In genomic region chr10:112680586-112680985, GRCh38 we compare ENCODE assay signal across 15 cellular contexts.
DNase-seq lines count a peak whose midpoint lies in the region; FAIRE-seq and TF ChIP-seq lines count a peak whose summit lies in the region.
"Had no signal": no experiment of that assay in that cellular context is flagged by ENCODE, and none has a peak within 500 bp of the region (broad histone marks: within the 10 kb centered on the region; RNA-seq: fewer than 3 reads in every experiment).

No MANE protein-coding gene starts in this region.

- TF ChIP-seq RAD21 in H1 (IDR thresholded peaks at IDR 0.05 in 1 of 2, conservative IDR thresholded peaks at IDR 0.05 in 1 of 2; ENCODE audit: low read depth in 2 of 2, low read length in 2 of 2) = no peak

- WGBS in H1 (ENCODE audit: extremely low coverage in 1 of 2, insufficient coverage in 1 of 2, insufficient read length in 1 of 2, insufficient replicate concordance in 2 of 2, low coverage in 1 of 2, low lambda C conversion rate in 2 of 2, missing lambda C conversion rate in 1 of 2), 2 experiments = 95% methylated on average over 1 of the region's 1 CpG; no CpG with 5 or more reads in 1 of the 2 experiments
- WGBS in mesendoderm (ENCODE audit: extremely low coverage, insufficient coverage, low lambda C conversion rate) = no CpG with 5 or more reads among the region's 1 CpG

- H4K91ac ChIP-seq in H1 (replicated peaks; ENCODE audit: insufficient read length, low read length) = peak overlapping the region; percentile 11

- H2AFZ ChIP-seq in H1 (ENCODE audit: low read length) = no peak overlapping the region

- no peak for FAIRE-seq in H1 (lab: Jason Lieb, UNC)
- FAIRE-seq: GM12891, GM18507 had no signal

- TF ChIP-seq EP300 in H1 (IDR thresholded peaks at IDR 0.05; ENCODE audit: borderline replicate concordance in 1 of 2, low read depth in 2 of 2, low read length in 2 of 2) = no peak

- H4K20me1 ChIP-seq in H1 (replicated peaks in 1 of 2; ENCODE audit: control insufficient read depth in 1 of 2, insufficient read depth in 2 of 2, low read length in 2 of 2) = no peaks in the 10 kb centered on the region

- H2BK120ac ChIP-seq in H1 (replicated peaks; ENCODE audit: low read depth, low read length) (peak overlapping the region; percentile 24), mesendoderm (ENCODE audit: low read depth, low read length) (no peak overlapping the region)

- H3K79me2 ChIP-seq in H1 (ENCODE audit: control insufficient read depth in 1 of 2, insufficient read depth in 2 of 2, low read length in 2 of 2) (no peaks in the 10 kb centered on the region), mesendoderm (ENCODE audit: control insufficient read depth, insufficient read depth, low read length) (no peaks in the 10 kb centered on the region)

- H3K27ac ChIP-seq in HUES48 (ENCODE audit: low read depth, low read length) = no peak overlapping the region
- H3K27ac ChIP-seq in H1 (ENCODE audit: low read depth, low read length) = no peak overlapping the region
- no peak overlapping the region for H3K27ac ChIP-seq in mesendoderm (ENCODE audit: low read depth, low read length)

- H3K4me3 ChIP-seq in HUES48 (ENCODE audit: low read depth, low read length) (no peak overlapping the region), H1 (ENCODE audit: extremely low read depth in 1 of 4, insufficient read depth in 2 of 4, low read depth in 3 of 4, low read length in 4 of 4) (no peak overlapping the region), mesendoderm (ENCODE audit: low read length) (no peak overlapping the region)

- H3K9ac ChIP-seq in HUES48 (ENCODE audit: low read depth, low read length) = peak overlapping the region; percentile 37; the same call in 1 of the 2 replicates
- no peak overlapping the region for H3K9ac ChIP-seq in H1 (replicated peaks in 1 of 4; ENCODE audit: extremely low read depth in 1 of 4, low read depth in 3 of 4, low read length in 3 of 4)
- H3K9ac ChIP-seq in mesendoderm (ENCODE audit: low read length) = no peak overlapping the region

- no peaks in the 10 kb centered on the region for H3K27me3 Mint-ChIP-seq in activated naive CD4-positive, alpha-beta T cell treated with anti-CD3 and anti-CD28 coated beads for 36 hours (ENCODE audit: low read depth)

- H2BK15ac ChIP-seq in H1 (ENCODE audit: low read length) (no peak overlapping the region), mesendoderm (replicated peaks; ENCODE audit: low read depth) (no peak overlapping the region)

- H3K9me3 ChIP-seq in HUES48 (ENCODE audit: control insufficient read depth, insufficient read depth, low read length) (no peaks in the 10 kb centered on the region), H1 (ENCODE audit: insufficient read depth in 2 of 2, low read depth in 1 of 2, low read length in 1 of 2) (no peaks in the 10 kb centered on the region)
- H3K9me3 ChIP-seq: Caco-2 had no signal

- H3K9me3 Mint-ChIP-seq in activated naive CD4-positive, alpha-beta T cell treated with anti-CD3 and anti-CD28 coated beads for 36 hours = no peaks in the 10 kb centered on the region
- H3K9me3 Mint-ChIP-seq: CD8-positive, alpha-beta T cell; H9 had no signal

- H4K8ac ChIP-seq in H1 (ENCODE audit: extremely low read depth, insufficient read depth, low read length) = no peak overlapping the region
- H4K8ac ChIP-seq in mesendoderm (ENCODE audit: low read depth, low read length) = no peak overlapping the region

- CTCF ChIA-PET in H1 (lab: Charles Lee; ENCODE audit: partially characterized antibody) = interaction anchor here (0.8 to 1.5 kb wide), 4 partner anchors 15 to 621 kb away, joined by 3 to 4 read pairs (median 4); no protein-coding TSS in a partner anchor
- CTCF ChIA-PET in activated naive CD4-positive, alpha-beta T cell treated with anti-CD3 and anti-CD28 coated beads for 36 hours (lab: Charles Lee) = no interaction called here

- intact Hi-C loops in activated naive CD4-positive, alpha-beta T cell treated with anti-CD3 and anti-CD28 coated beads for 36 hours (cut with micrococcal nuclease) = no loop called here

- H3K36me3 ChIP-seq in HUES48 (ENCODE audit: control insufficient read depth, insufficient read depth, low read length) (no peaks in the 10 kb centered on the region), H1 (ENCODE audit: control insufficient read depth in 2 of 4, insufficient read depth in 4 of 4, low read length in 3 of 4) (no peaks in the 10 kb centered on the region; a peak in 1 of 8 replicates), mesendoderm (ENCODE audit: control insufficient read depth, insufficient read depth, low read length) (no peaks in the 10 kb centered on the region)

- TF ChIP-seq CTCF in H1 (IDR thresholded peaks at IDR 0.05; ENCODE audit: control extremely low read depth in 1 of 3, insufficient read depth in 1 of 3, low read depth in 1 of 3, low read length in 3 of 3) (no peak), GM10266 (IDR thresholded peaks at IDR 0.05; ENCODE audit: control insufficient read depth, insufficient read depth, low read depth, missing control alignments) (no peak)

- DNase-seq in H1 (ENCODE audit: low read depth in 1 of 2, low spot score in 2 of 2) (no peak), mesendoderm (peak; percentile 82), GM10266 (ENCODE audit: extremely low spot score) (no peak), retina (no peak)
- no peak for DNase-seq in activated naive CD4-positive, alpha-beta T cell treated with anti-CD3 and anti-CD28 coated beads for 36 hours
- DNase-seq: C1 segment of cervical spinal cord; Caco-2; CD8-positive, alpha-beta T cell; DMS153; EL; GDM1; H9 had no signal

- no peak overlapping the region for H3K27ac Mint-ChIP-seq in activated naive CD4-positive, alpha-beta T cell treated with anti-CD3 and anti-CD28 coated beads for 36 hours
- H3K27ac Mint-ChIP-seq: CD8-positive, alpha-beta T cell had no signal

- peak overlapping the region; percentile 62; the same call in 1 of the 2 replicates for H2BK20ac ChIP-seq in H1 (ENCODE audit: low read length)

- no peak overlapping the region for H3K4me2 ChIP-seq in H1 (ENCODE audit: insufficient read depth in 1 of 2, low read depth in 2 of 2, low read length in 2 of 2)
- H3K4me2 ChIP-seq in mesendoderm (ENCODE audit: low read length) = no peak overlapping the region

- H3K4me1 ChIP-seq in HUES48 (ENCODE audit: control insufficient read depth, insufficient read depth, low read length) (peaks cover 35% of the 10 kb centered on the region), H1 (replicated peaks in 1 of 4; ENCODE audit: control insufficient read depth in 3 of 4, insufficient read depth in 4 of 4, low read length in 3 of 4) (peaks cover 3 to 13% (median 7%) of the 10 kb centered on the region in 4 experiments; a peak in 5 of 7 replicates), mesendoderm (ENCODE audit: control insufficient read depth, low read depth, low read length) (peaks cover 5% of the 10 kb centered on the region)

- peaks cover 10% of the 10 kb centered on the region for H3K36me3 Mint-ChIP-seq in activated naive CD4-positive, alpha-beta T cell treated with anti-CD3 and anti-CD28 coated beads for 36 hours (ENCODE audit: low read depth)

- H3K4me3 Mint-ChIP-seq in activated naive CD4-positive, alpha-beta T cell treated with anti-CD3 and anti-CD28 coated beads for 36 hours = no peak overlapping the region
- H3K4me3 Mint-ChIP-seq: CD8-positive, alpha-beta T cell; H9 had no signal

- H3K18ac ChIP-seq in H1 (ENCODE audit: extremely low read depth, low read length) = no peak overlapping the region
- no peak overlapping the region for H3K18ac ChIP-seq in mesendoderm (ENCODE audit: low read length)

- H2BK5ac ChIP-seq in H1 (ENCODE audit: low read depth, low read length) (peak overlapping the region; percentile 88; the same call in 1 of the 2 replicates), mesendoderm (ENCODE audit: low read length) (no peak overlapping the region)

- H3K27me3 ChIP-seq in HUES48 (ENCODE audit: control insufficient read depth, insufficient read depth, low read length) = no peaks in the 10 kb centered on the region
- H3K27me3 ChIP-seq in H1 (replicated peaks in 1 of 4; ENCODE audit: control insufficient read depth in 3 of 4, extremely low read depth in 1 of 4, insufficient read depth in 3 of 4, low read length in 3 of 4) = no peaks in the 10 kb centered on the region
- no peaks in the 10 kb centered on the region for H3K27me3 ChIP-seq in mesendoderm (ENCODE audit: insufficient read depth, low read length, poor library complexity)

- H3K79me1 ChIP-seq in H1 (ENCODE audit: low read depth, low read length) = no peaks in the 10 kb centered on the region
- H3K79me1 ChIP-seq in mesendoderm (ENCODE audit: low read length) = no peaks in the 10 kb centered on the region

- H2AK5ac ChIP-seq in H1 (ENCODE audit: low read depth, low read length) = 0 out of 2 replicates have a peak overlapping the region, but pooled peaks have one; percentile 41
- H2AK5ac ChIP-seq in mesendoderm (ENCODE audit: low read length) = no peak overlapping the region

- H3K56ac ChIP-seq in H1 (replicated peaks; ENCODE audit: insufficient read length, low read depth, low read length) (no peak overlapping the region), mesendoderm (ENCODE audit: low read length) (no peak overlapping the region)

- H3K23me2 ChIP-seq in H1 (ENCODE audit: low read depth, low read length) = no peaks in the 10 kb centered on the region

- H3K14ac ChIP-seq in H1 (ENCODE audit: insufficient read length) = no peak overlapping the region

- H4K5ac ChIP-seq in H1 (ENCODE audit: insufficient read length, low read depth, low read length) (no peak overlapping the region), mesendoderm (ENCODE audit: low read length) (no peak overlapping the region)

- POLR2A ChIA-PET in H1 (lab: Charles Lee; ENCODE audit: partially characterized antibody) = no interaction called here

- TF ChIP-seq POLR2A in H1 (IDR thresholded peaks at IDR 0.05; ENCODE audit: control extremely low read depth in 1 of 2, low read depth in 2 of 2, low read length in 2 of 2) = no peak

- peak overlapping the region; percentile 85 for H2BK12ac ChIP-seq in H1 (ENCODE audit: low read depth, low read length)

- H3K4ac ChIP-seq in H1 (replicated peaks; ENCODE audit: insufficient read length, low read depth, low read length) (peak overlapping the region; percentile 8), mesendoderm (ENCODE audit: low read depth, low read length) (no peak overlapping the region)

- H3K4me1 Mint-ChIP-seq in activated naive CD4-positive, alpha-beta T cell treated with anti-CD3 and anti-CD28 coated beads for 36 hours (ENCODE audit: low read depth) = no peaks in the 10 kb centered on the region

- H3K23ac ChIP-seq in H1 (ENCODE audit: insufficient read length) = no peak overlapping the region
- no peak overlapping the region for H3K23ac ChIP-seq in mesendoderm (ENCODE audit: low read length)

TF ChIP-seq in H1, 55 proteins besides CTCF, POLR2A, EP300 and RAD21 (continues in another document):
- TF ChIP-seq RFX5 (IDR thresholded peaks at IDR 0.05; ENCODE audit: borderline replicate concordance, low read depth, low read length) = no peak
- no peak for TF ChIP-seq BRCA1 (IDR thresholded peaks at IDR 0.05; ENCODE audit: low read depth, low read length)
- TF ChIP-seq TBP (IDR thresholded peaks at IDR 0.05; ENCODE audit: low read depth, low read length) = no peak
